Comparison of ENCODE assay signal across 9 cellular contexts in the genomic region with DNA sequence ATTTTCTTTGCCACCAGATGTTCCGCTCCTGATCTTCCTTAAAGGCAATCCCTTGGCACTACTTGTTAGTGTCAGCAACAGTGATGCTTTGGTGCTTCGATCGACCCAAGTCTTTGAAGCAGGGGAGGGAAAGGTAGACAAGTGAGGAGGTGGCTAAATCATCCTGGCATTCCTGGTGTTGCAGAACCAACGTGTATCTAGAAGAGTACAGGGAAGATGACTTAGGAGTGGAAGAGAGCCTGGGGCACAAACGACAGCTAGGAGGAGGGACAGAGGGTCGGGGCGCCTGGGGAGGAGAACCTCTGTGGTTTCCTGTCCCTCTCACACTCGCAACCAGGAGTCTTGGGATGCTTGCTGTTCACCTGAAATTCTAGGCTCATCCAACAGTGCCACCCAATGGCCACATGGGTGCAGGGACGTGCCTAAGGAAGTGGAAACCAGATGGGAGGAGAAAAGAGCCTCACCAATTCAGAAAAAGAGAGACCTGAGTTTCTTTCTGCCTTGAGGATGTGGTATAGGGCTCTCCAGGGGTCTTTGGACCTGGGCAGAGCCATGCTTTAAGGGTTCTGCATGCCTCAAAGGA. TPM values are rescaled to one million over a fixed set of nuclear protein-coding genes. Genes with fewer than 3 reads are reported as not detected.
DNase-seq lines count a peak whose midpoint lies in the region; ATAC-seq and TF ChIP-seq lines count a peak whose summit lies in the region.
"Had no signal": no experiment of that assay in that cellular context is flagged by ENCODE, and none has a peak within 500 bp of the region (broad histone marks: within the 10 kb centered on the region; RNA-seq: fewer than 3 reads in every experiment).

No MANE protein-coding gene starts in this region.

- BruUV-seq in Caco-2 (replicated peaks; lab: Mats Ljungman, UMichigan) = no TSS peak

- CTCF ChIA-PET in Caco-2 (lab: Charles Lee) = no interaction called here

- intact Hi-C loops in Caco-2 (cut with micrococcal nuclease; ENCODE audit: unreplicated experiment) = loop anchor here (1.0 to 5.0 kb wide), 3 partner anchors 41 to 167 kb away; no protein-coding TSS in a partner anchor

- no peaks in the 10 kb centered on the region for H3K9me3 ChIP-seq in Caco-2
- H3K9me3 ChIP-seq: SJSA1 had no signal

- H3K36me3 Mint-ChIP-seq in Caco-2 (ENCODE audit: insufficient read depth, unreplicated experiment) = no peaks in the 10 kb centered on the region

- H3K36me3 ChIP-seq in Caco-2 (ENCODE audit: control insufficient read depth, insufficient read depth, low read length) = no peaks in the 10 kb centered on the region
- H3K36me3 ChIP-seq: SJSA1 had no signal

- ATAC-seq in omental fat pad (ENCODE audit: low FRiP score) = peak; percentile 48
- no peak for ATAC-seq in GM21367 (IDR thresholded peaks at IDR 0.05; ENCODE audit: unreplicated experiment)
- ATAC-seq in HG03108 (IDR thresholded peaks at IDR 0.05; ENCODE audit: unreplicated experiment) = no peak

- DNase-seq in Caco-2 (peak; percentile 57 to 70), HT1080 (ENCODE audit: low read depth) (peak; percentile 59), NCI-H82 treated with DMSO at 0.1 percent for 48 hours (lab: John Stamatoyannopoulos, UW; ENCODE audit: unreplicated experiment) (peak; percentile 15), foreskin fibroblast (peak; percentile 55 to 79), omental fat pad (ENCODE audit: low spot score) (no peak)
- DNase-seq in activated T-cell treated with anti-CD3 and anti-CD28 coated beads, Interleukin-2, amount 50 U/mL, for 48 hours = peak; percentile 77

- no peaks in the 10 kb centered on the region for H3K27me3 ChIP-seq in Caco-2 (replicated peaks; ENCODE audit: control insufficient read depth, insufficient read depth, low read length)

- no peak overlapping the region for H3K27ac Mint-ChIP-seq in Caco-2 (ENCODE audit: unreplicated experiment)

- no peaks in the 10 kb centered on the region for H3K9me3 Mint-ChIP-seq in Caco-2 (ENCODE audit: unreplicated experiment)

- no peak overlapping the region for H3K4me3 Mint-ChIP-seq in Caco-2 (ENCODE audit: unreplicated experiment)

- peaks cover 5% of the 10 kb centered on the region for H3K4me1 Mint-ChIP-seq in Caco-2 (ENCODE audit: low read depth, unreplicated experiment)

- peaks cover 15% of the 10 kb centered on the region for H3K27me3 Mint-ChIP-seq in Caco-2 (ENCODE audit: insufficient read depth, unreplicated experiment)

- TF ChIP-seq CTCF in Caco-2 (IDR thresholded peaks at IDR 0.05; ENCODE audit: insufficient read depth in 1 of 2, low read depth in 1 of 2, low read length in 1 of 2, severe bottlenecking in 1 of 2, unreplicated experiment in 1 of 2) (peak; percentile 47 to 76), foreskin fibroblast (IDR thresholded peaks at IDR 0.05; ENCODE audit: low read depth, low read length) (peak; percentile 82), omental fat pad (IDR thresholded peaks at IDR 0.05) (no peak)

- no peaks in the 10 kb centered on the region for H3K4me1 ChIP-seq in Caco-2
- H3K4me1 ChIP-seq: SJSA1 had no signal

- POLR2A ChIA-PET in Caco-2 (lab: Charles Lee) = no interaction called here

- no peak overlapping the region for H3K4me3 ChIP-seq in Caco-2 (ENCODE audit: low read depth, low read length)
- no peak overlapping the region for H3K4me3 ChIP-seq in foreskin fibroblast (ENCODE audit: low read depth in 1 of 2, low read length in 2 of 2)
- H3K4me3 ChIP-seq: SJSA1 had no signal

RNA-seq across cellular contexts. Expression of gene KCNA2, which starts 9.5 kb away (rescaled TPM):
- total RNA-seq in Caco-2 (2022) (0.11 TPM in 1 of 2 replicates, not detected in the other), omental fat pad (10 to 100 TPM in 1 of 4 donors, 1 to 10 TPM in 3; 1.9 to 29.8 (median 3.1) TPM)
- not detected in 2 replicates for total RNA-seq in HT1080 (2014; rRNA removed; shearing (Covaris generic))
- not detected in 2 replicates for polyA plus RNA-seq in HT1080 (2015; cell fraction: cytosol; rRNA removed)
- not detected in 2 replicates for polyA plus RNA-seq in HT1080 (2015; cell fraction: nucleus; rRNA removed)
- total RNA-seq: SJSA1 had no signal

RNA-seq across cellular contexts. Expression of gene KCNA3, which starts 59.1 kb away (rescaled TPM):
- total RNA-seq in Caco-2 (2022) (not detected in 2 replicates), omental fat pad (1 to 10 TPM; 1.2 to 5.3 (median 3.3) TPM)
- total RNA-seq in HT1080 (2014; rRNA removed; shearing (Covaris generic)) = not detected in 2 replicates
- not detected in 2 replicates for polyA plus RNA-seq in HT1080 (2015; cell fraction: cytosol; rRNA removed)
- not detected in 2 replicates for polyA plus RNA-seq in HT1080 (2015; cell fraction: nucleus; rRNA removed)
- total RNA-seq: SJSA1 had no signal

Comparison
In these comparisons a context has a peak if more than half of its experiments do, and no peak if none do; other contexts are left out.
1. CTCF ChIP-seq: peak in Caco-2 (2 of 2) and foreskin fibroblast (single experiment); none in omental fat pad (0 of 3).